Comparison of ENCODE assay signal across 13 cellular contexts in genomic region chr1:111220302-111220890, GRCh38. TPM values are rescaled to one million over a fixed set of nuclear protein-coding genes. Genes with fewer than 3 reads are reported as not detected.
DNase-seq lines count a peak whose midpoint lies in the region; ATAC-seq and TF ChIP-seq lines count a peak whose summit lies in the region.
"Had no signal": no experiment of that assay in that cellular context is flagged by ENCODE, and none has a peak within 500 bp of the region (broad histone marks: within the 10 kb centered on the region; RNA-seq: fewer than 3 reads in every experiment).

No MANE protein-coding gene starts in this region.

- ATAC-seq in activated CD4-positive, alpha-beta T cell treated with anti-CD3 and anti-CD28 coated beads for 36 hours, result no peak
- ATAC-seq in activated naive CD8-positive, alpha-beta T cell treated with anti-CD3 and anti-CD28 coated beads, Interleukin-2, amount 10 ng/mL, durations not matched to agents 7 days and 5 days (ENCODE audit: low read depth), result no peak
- ATAC-seq in psoas muscle, result no peak

- H3K27me3 ChIP-seq in stomach (no peaks in the 10 kb centered on the region), smooth muscle cell (ENCODE audit: low read depth) (no peaks in the 10 kb centered on the region), psoas muscle (ENCODE audit: insufficient read depth in 3 of 3, low read length in 2 of 3) (no peaks in the 10 kb centered on the region)
- H3K27me3 ChIP-seq: breast epithelium, testis had no signal

- TF ChIP-seq EP300 in stomach (IDR thresholded peaks at IDR 0.05), result no peak

- WGBS in stomach, 5 donors, result 89 to 93% (median 91%) methylated on average over 6 of the region's 6 CpGs
- 93% methylated on average over 6 of the region's 6 CpGs for WGBS in smooth muscle cell (ENCODE audit: low lambda C conversion rate)
- WGBS in psoas muscle, 3 donors, result 79 to 82% (median 80%) methylated on average over 6 of the region's 6 CpGs

- peaks cover 5% of the 10 kb centered on the region for H3K9me3 Mint-ChIP-seq in activated CD4-positive, alpha-beta T cell treated with anti-CD3 and anti-CD28 coated beads for 36 hours (ENCODE audit: low read depth)
- no peaks in the 10 kb centered on the region for H3K9me3 Mint-ChIP-seq in activated naive CD8-positive, alpha-beta T cell treated with anti-CD3 and anti-CD28 coated beads, Interleukin-2, amount 10 ng/mL, durations not matched to agents 7 days and 5 days

- H3K4me1 ChIP-seq in stomach (peaks cover 11 to 61% (median 17%) of the 10 kb centered on the region in 4 donors), smooth muscle cell (ENCODE audit: low read depth) (peaks cover 17% of the 10 kb centered on the region), psoas muscle (no peaks in the 10 kb centered on the region)
- H3K4me1 ChIP-seq: breast epithelium had no signal

- peak overlapping the region; percentile 88 for H3K27ac Mint-ChIP-seq in activated CD4-positive, alpha-beta T cell treated with anti-CD3 and anti-CD28 coated beads for 36 hours
- peak overlapping the region; percentile 91 for H3K27ac Mint-ChIP-seq in activated naive CD8-positive, alpha-beta T cell treated with anti-CD3 and anti-CD28 coated beads, Interleukin-2, amount 10 ng/mL, durations not matched to agents 7 days and 5 days

- no peaks in the 10 kb centered on the region for H3K27me3 Mint-ChIP-seq in activated CD4-positive, alpha-beta T cell treated with anti-CD3 and anti-CD28 coated beads for 36 hours
- H3K27me3 Mint-ChIP-seq in activated naive CD8-positive, alpha-beta T cell treated with anti-CD3 and anti-CD28 coated beads, Interleukin-2, amount 10 ng/mL, durations not matched to agents 7 days and 5 days, result no peaks in the 10 kb centered on the region

- peaks cover 92% of the 10 kb centered on the region for H3K4me1 Mint-ChIP-seq in activated CD4-positive, alpha-beta T cell treated with anti-CD3 and anti-CD28 coated beads for 36 hours
- H3K4me1 Mint-ChIP-seq in activated naive CD8-positive, alpha-beta T cell treated with anti-CD3 and anti-CD28 coated beads, Interleukin-2, amount 10 ng/mL, durations not matched to agents 7 days and 5 days, result peaks cover 85% of the 10 kb centered on the region

- intact Hi-C loops in activated CD4-positive, alpha-beta T cell treated with anti-CD3 and anti-CD28 coated beads for 36 hours (cut with DNase I, micrococcal nuclease), result loop anchor here (5.0 kb wide), 5 partner anchors 127 to 588 kb away; partner anchors contain the start of genes ATP5PB (in 1 of the 2), LRIF1 (in 1 of the 2) and WDR77 (in 1 of the 2)
- intact Hi-C loops in stomach (cut with DNase I; ENCODE audit: low total_unique reads), result loop anchor here (5.0 to 10.0 kb wide), 2 partner anchors 114 to 177 kb away; no protein-coding TSS in a partner anchor
- intact Hi-C loops in psoas muscle (cut with DNase I), result loop anchor here in 1 of 2 donors (10.0 kb wide), 2 partner anchors 164 to 554 kb away; no protein-coding TSS in a partner anchor

- H3F3A ChIP-seq in smooth muscle cell (ENCODE audit: low read depth), result peaks cover 9% of the 10 kb centered on the region

- H3K9ac ChIP-seq in smooth muscle cell (ENCODE audit: low read depth), result no peak overlapping the region

- H3K4me2 ChIP-seq in smooth muscle cell, result no peak overlapping the region

- H3K27ac ChIP-seq in stomach (no peak overlapping the region), smooth muscle cell (ENCODE audit: low read depth) (no peak overlapping the region), psoas muscle (no peak overlapping the region)
- H3K27ac ChIP-seq: breast epithelium, testis had no signal

- DNase-seq in activated CD4-positive, alpha-beta T cell treated with anti-CD3 and anti-CD28 coated beads for 36 hours, result no peak
- no peak for DNase-seq in activated CD4-positive, alpha-beta T cell treated with anti-CD3 and anti-CD28 coated beads for 1 hour
- DNase-seq in NCI-H82 treated with DMSO at 0.1 percent for 48 hours (lab: John Stamatoyannopoulos, UW; ENCODE audit: unreplicated experiment) (peak; percentile 16), stomach (no peak), smooth muscle cell (lab: John Stamatoyannopoulos, UW; ENCODE audit: unreplicated experiment) (no peak), psoas muscle (no peak)
- DNase-seq in activated naive CD8-positive, alpha-beta T cell treated with anti-CD3 and anti-CD28 coated beads, Interleukin-2, amount 10 ng/mL, durations not matched to agents 7 days and 5 days, result no peak
- peak; percentile 35 for DNase-seq in stimulated activated CD8-positive, alpha-beta memory T cell treated with anti-CD3 and anti-CD28 coated beads, Interleukin-4, amount 100 ng/mL, for 48 hours
- DNase-seq: kidney glomerular epithelial cell, NCI-H1092 treated with DMSO at 0.1 percent for 48 hours, testis had no signal

- no peak for TF ChIP-seq POLR2A in stomach (IDR thresholded peaks at IDR 0.05)

- H2AFZ ChIP-seq in smooth muscle cell (ENCODE audit: low read depth), result no peak overlapping the region

- no peaks in the 10 kb centered on the region for H3K9me3 ChIP-seq in stomach
- H3K9me3 ChIP-seq in smooth muscle cell (replicated peaks; ENCODE audit: low read depth), result no peaks in the 10 kb centered on the region
- no peaks in the 10 kb centered on the region for H3K9me3 ChIP-seq in psoas muscle
- H3K9me3 ChIP-seq: breast epithelium, testis had no signal

- POLR2A ChIA-PET in activated CD4-positive, alpha-beta T cell treated with anti-CD3 and anti-CD28 coated beads for 36 hours (lab: Charles Lee), result interaction anchor here (0.6 to 2.0 kb wide), 7 partner anchors 8 to 400 kb away, joined by 3 to 8 read pairs (median 3); partner anchors contain the start of genes CHI3L2 and DENND2D
- POLR2A ChIA-PET in activated naive CD8-positive, alpha-beta T cell treated with anti-CD3 and anti-CD28 coated beads, Interleukin-2, amount 10 ng/mL, durations not matched to agents 7 days and 5 days (lab: Charles Lee), result interaction anchor here (1.2 to 12.1 kb wide), 4 partner anchors 23 to 113 kb away, joined by 3 to 948 read pairs (median 13); partner anchors contain the start of genes CEPT1, DENND2D and DRAM2

- no peaks in the 10 kb centered on the region for H4K20me1 ChIP-seq in smooth muscle cell (ENCODE audit: low read depth)

- CTCF ChIA-PET in activated CD4-positive, alpha-beta T cell treated with anti-CD3 and anti-CD28 coated beads for 36 hours (lab: Charles Lee), result interaction anchor here (0.6 to 9.2 kb wide), 14 partner anchors 8 to 567 kb away, joined by 3 to 115 read pairs (median 4); partner anchors contain the start of genes C1orf162, CHI3L2 and DENND2D

- H3K79me2 ChIP-seq in smooth muscle cell (ENCODE audit: low read depth), result no peaks in the 10 kb centered on the region

- no peaks in the 10 kb centered on the region for H3K36me3 ChIP-seq in stomach
- H3K36me3 ChIP-seq in smooth muscle cell (ENCODE audit: low read depth), result no peaks in the 10 kb centered on the region
- H3K36me3 ChIP-seq in psoas muscle (ENCODE audit: insufficient read depth in 1 of 2, low read depth in 1 of 2), result no peaks in the 10 kb centered on the region
- H3K36me3 ChIP-seq: breast epithelium had no signal

- no peak for TF ChIP-seq CTCF in stomach (IDR thresholded peaks at IDR 0.05)
- no peak for TF ChIP-seq CTCF in smooth muscle cell (IDR thresholded peaks at IDR 0.05; ENCODE audit: borderline replicate concordance, insufficient read depth, poor library complexity, severe bottlenecking)
- no peak for TF ChIP-seq CTCF in psoas muscle (IDR thresholded peaks at IDR 0.05)

- H3K4me3 ChIP-seq in stomach, result no peak overlapping the region
- H3K4me3 ChIP-seq in smooth muscle cell, result no peak overlapping the region
- H3K4me3 ChIP-seq in psoas muscle, result no peak overlapping the region
- H3K4me3 ChIP-seq: breast epithelium, testis had no signal

- H3K36me3 Mint-ChIP-seq in activated CD4-positive, alpha-beta T cell treated with anti-CD3 and anti-CD28 coated beads for 36 hours (ENCODE audit: low read depth), result peaks cover 5% of the 10 kb centered on the region
- peaks cover 8% of the 10 kb centered on the region for H3K36me3 Mint-ChIP-seq in activated naive CD8-positive, alpha-beta T cell treated with anti-CD3 and anti-CD28 coated beads, Interleukin-2, amount 10 ng/mL, durations not matched to agents 7 days and 5 days

- H3K4me3 Mint-ChIP-seq in activated CD4-positive, alpha-beta T cell treated with anti-CD3 and anti-CD28 coated beads for 36 hours, result peak overlapping the region; percentile 30
- H3K4me3 Mint-ChIP-seq in activated naive CD8-positive, alpha-beta T cell treated with anti-CD3 and anti-CD28 coated beads, Interleukin-2, amount 10 ng/mL, durations not matched to agents 7 days and 5 days, result peak overlapping the region; percentile 77

RNA-seq across cellular contexts. Expression of gene CHI3L2, which starts 7.1 kb away (rescaled TPM):
- 10 to 100 TPM; 12.7 TPM for total RNA-seq in activated CD4-positive, alpha-beta T cell treated with anti-CD3 and anti-CD28 coated beads for 36 hours
- total RNA-seq in activated naive CD8-positive, alpha-beta T cell treated with anti-CD3 and anti-CD28 coated beads, Interleukin-2, amount 10 ng/mL, durations not matched to agents 7 days and 5 days, result 10 to 100 TPM; 30.5 to 33.9 TPM
- total RNA-seq in stomach (10 to 100 TPM in 1 of 5 donors, 1 to 10 TPM in 1, not detected in 3; 2.8 to 28.1 TPM), smooth muscle cell (0.54 and 0.90 TPM in 2 replicates), psoas muscle (1 to 10 TPM in 1 of 4 donors, under 1 TPM in 3; 0.41 to 2.2 (median 0.61) TPM)
- polyA plus RNA-seq in stomach (1 to 10 TPM; 1.4 to 5.7 (median 2.3) TPM), smooth muscle cell (2.0 and 2.4 TPM in 2 replicates), psoas muscle (under 1 TPM; 0.24 to 0.90 (median 0.25) TPM)
- total RNA-seq: glomerular endothelial cell had no signal

RNA-seq across cellular contexts. Expression of gene DENND2D, which starts 19.9 kb away (rescaled TPM):
- total RNA-seq in activated CD4-positive, alpha-beta T cell treated with anti-CD3 and anti-CD28 coated beads for 36 hours, result 100 to 1,000 TPM; 174 to 190 TPM
- total RNA-seq in activated naive CD8-positive, alpha-beta T cell treated with anti-CD3 and anti-CD28 coated beads, Interleukin-2, amount 10 ng/mL, durations not matched to agents 7 days and 5 days, result 100 to 1,000 TPM; 293 to 299 TPM
- total RNA-seq in stomach (100 to 1,000 TPM in 1 of 5 donors, 10 to 100 TPM in 4; 24.6 to 121 (median 36.0) TPM), smooth muscle cell (1.1 and 3.7 TPM in 2 replicates), psoas muscle (1 to 10 TPM; 1.2 to 2.1 (median 1.7) TPM)
- polyA plus RNA-seq in stomach (10 to 100 TPM; 35.4 to 48.5 (median 42.9) TPM), smooth muscle cell (0.75 and 2.0 TPM in 2 replicates), psoas muscle (under 1 TPM; 0.31 to 0.59 (median 0.51) TPM)

Comparison
In these comparisons a context has a peak if more than half of its experiments do, and no peak if none do; other contexts are left out.
1. DNase-seq: peak in NCI-H82 treated with DMSO at 0.1 percent for 48 hours (single experiment) and stimulated activated CD8-positive, alpha-beta memory T cell treated with anti-CD3 and anti-CD28 coated beads, Interleukin-4, amount 100 ng/mL, for 48 hours (single experiment); none in activated CD4-positive, alpha-beta T cell treated with anti-CD3 and anti-CD28 coated beads for 36 hours (single experiment), activated CD4-positive, alpha-beta T cell treated with anti-CD3 and anti-CD28 coated beads for 1 hour (single experiment), activated naive CD8-positive, alpha-beta T cell treated with anti-CD3 and anti-CD28 coated beads, Interleukin-2, amount 10 ng/mL, durations not matched to agents 7 days and 5 days (single experiment), stomach (single experiment), smooth muscle cell (single experiment) and psoas muscle (0 of 2).